Comparison of ENCODE assay signal across 13 cellular contexts in the genomic region with DNA sequence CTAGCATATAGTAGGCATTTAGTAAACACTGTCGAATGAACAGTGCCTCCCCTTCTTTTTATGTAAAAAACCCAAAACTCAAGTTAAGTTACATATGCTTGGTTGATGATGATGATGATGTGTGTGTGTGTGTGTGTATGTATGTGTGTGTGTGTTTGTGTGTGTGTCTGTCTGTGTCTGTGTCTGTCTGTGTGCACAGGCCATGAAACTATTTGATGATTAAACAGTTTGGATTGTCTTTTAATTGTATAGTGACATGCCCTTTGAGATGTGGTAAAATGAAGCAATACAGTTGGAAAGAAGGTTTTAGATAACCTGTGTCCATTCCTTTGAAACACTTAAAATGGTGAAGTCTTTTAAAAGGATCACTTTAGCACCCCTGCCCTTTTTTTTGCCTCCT.
DNase-seq lines count a peak whose midpoint lies in the region; ATAC-seq and TF ChIP-seq lines count a peak whose summit lies in the region.
"Had no signal": no experiment of that assay in that cellular context is flagged by ENCODE, and none has a peak within 500 bp of the region (broad histone marks: within the 10 kb centered on the region; RNA-seq: fewer than 3 reads in every experiment).

No MANE protein-coding gene starts in this region.

- POLR2A ChIA-PET in HEK293T (lab: Yijun Ruan, JAX): no interaction called here

- no peaks in the 10 kb centered on the region for H3K27me3 ChIP-seq in mesenchymal stem cell (ENCODE audit: control insufficient read depth in 1 of 2, insufficient read depth in 1 of 2, low read length in 2 of 2)
- H3K27me3 ChIP-seq: gastrocnemius medialis had no signal

- no peak for ATAC-seq in HG02642 (IDR thresholded peaks at IDR 0.05; ENCODE audit: poor library complexity, unreplicated experiment)
- ATAC-seq in GM19035 (IDR thresholded peaks at IDR 0.05; ENCODE audit: unreplicated experiment): no peak
- ATAC-seq: gastrocnemius medialis, psoas muscle had no signal

- H2BK5ac ChIP-seq in mesenchymal stem cell (ENCODE audit: low read depth, low read length, poor library complexity, severe bottlenecking): no peak overlapping the region

- H3K4me3 ChIP-seq in AG10803 (ENCODE audit: low read length): no peak overlapping the region
- H3K4me3 ChIP-seq in mesenchymal stem cell (ENCODE audit: insufficient read depth in 1 of 2, low read depth in 1 of 2, low read length in 2 of 2): no peak overlapping the region
- H3K4me3 ChIP-seq: gastrocnemius medialis, psoas muscle, thoracic aorta had no signal

- peaks cover 13% of the 10 kb centered on the region for H3K79me1 ChIP-seq in mesenchymal stem cell (replicated peaks; ENCODE audit: low read length, poor library complexity, severe bottlenecking)

- WGBS in mesenchymal stem cell: no CpG with 5 or more reads among the region's 1 CpG

- H2BK12ac ChIP-seq in mesenchymal stem cell (ENCODE audit: low read length in 2 of 2): no peak overlapping the region

- no peak for TF ChIP-seq CTCF in AG10803 (conservative IDR thresholded peaks at IDR 0.05; ENCODE audit: low read length)
- TF ChIP-seq CTCF in endothelial cell (IDR thresholded peaks at IDR 0.05; ENCODE audit: unreplicated experiment): no peak

- no peak overlapping the region for H3K4me2 ChIP-seq in mesenchymal stem cell (ENCODE audit: low read length, poor library complexity, severe bottlenecking)

- H3K36me3 Mint-ChIP-seq in endothelial cell (ENCODE audit: low read depth, unreplicated experiment): peaks cover 15% of the 10 kb centered on the region

- H3K27ac Mint-ChIP-seq in endothelial cell (ENCODE audit: unreplicated experiment): peak overlapping the region; percentile 39

- H3K9ac ChIP-seq in mesenchymal stem cell (ENCODE audit: low read length): peak overlapping the region; percentile 5

- H4K91ac ChIP-seq in mesenchymal stem cell (ENCODE audit: low read length): no peak overlapping the region

- no peak overlapping the region for H3K4ac ChIP-seq in mesenchymal stem cell (ENCODE audit: low read depth in 1 of 2, low read length in 2 of 2)

- no peaks in the 10 kb centered on the region for H3K9me3 ChIP-seq in mesenchymal stem cell (ENCODE audit: control insufficient read depth, low read length)
- H3K9me3 ChIP-seq: gastrocnemius medialis, psoas muscle, thoracic aorta had no signal

- H3K9me3 Mint-ChIP-seq in endothelial cell (ENCODE audit: unreplicated experiment): no peaks in the 10 kb centered on the region

- H3K14ac ChIP-seq in mesenchymal stem cell (ENCODE audit: low read length in 2 of 2): no peak overlapping the region

- no peak overlapping the region for H2AFZ ChIP-seq in mesenchymal stem cell (ENCODE audit: low read depth, low read length)

- H3K27me3 Mint-ChIP-seq in endothelial cell (ENCODE audit: unreplicated experiment): peaks cover 22% of the 10 kb centered on the region

- H2BK15ac ChIP-seq in mesenchymal stem cell (ENCODE audit: low read depth, poor library complexity, severe bottlenecking): no peak overlapping the region

- H3K27ac ChIP-seq in mesenchymal stem cell (ENCODE audit: low read length, poor library complexity, severe bottlenecking): no peak overlapping the region
- H3K27ac ChIP-seq: gastrocnemius medialis, psoas muscle, thoracic aorta, VCaP had no signal

- peaks cover 63% of the 10 kb centered on the region for H3K4me1 Mint-ChIP-seq in endothelial cell (ENCODE audit: unreplicated experiment)

- no peak overlapping the region for H2AK5ac ChIP-seq in mesenchymal stem cell (ENCODE audit: low read length, severe bottlenecking)

- H3K36me3 ChIP-seq in mesenchymal stem cell (ENCODE audit: control insufficient read depth in 1 of 2, insufficient read depth in 2 of 2, low read depth in 1 of 2, low read length in 2 of 2): peaks cover 0 to 67% of the 10 kb centered on the region in 2 experiments
- H3K36me3 ChIP-seq: gastrocnemius medialis, thoracic aorta had no signal

- no peak overlapping the region for H4K8ac ChIP-seq in mesenchymal stem cell (ENCODE audit: low read length)

- H3K4me3 Mint-ChIP-seq in endothelial cell (ENCODE audit: unreplicated experiment): no peak overlapping the region

- CTCF ChIA-PET in HEK293T (lab: Yijun Ruan, JAX): no interaction called here

- H3K4me1 ChIP-seq in mesenchymal stem cell (ENCODE audit: control insufficient read depth, insufficient read depth, low read depth, low read length): peaks cover 22% of the 10 kb centered on the region

- no peak overlapping the region for H3K23ac ChIP-seq in mesenchymal stem cell (ENCODE audit: low read length in 2 of 2)

- H3K18ac ChIP-seq in mesenchymal stem cell (ENCODE audit: low read depth in 1 of 2, low read length in 2 of 2): no peak overlapping the region

- H2BK120ac ChIP-seq in mesenchymal stem cell (ENCODE audit: low read depth, low read length): no peak overlapping the region

- peak; percentile 75 for DNase-seq in AG10803 (ENCODE audit: low read depth)
- peak; percentile 48 for DNase-seq in LHCN-M2 (ENCODE audit: low read depth)
- DNase-seq in endothelial cell (ENCODE audit: low spot score): no peak
- DNase-seq in mesenchymal stem cell: peak; percentile 65
- DNase-seq in NCI-H146 treated with DMSO at 0.1 percent for 48 hours (lab: John Stamatoyannopoulos, UW; ENCODE audit: unreplicated experiment): no peak
- no peak for DNase-seq in HEK293T (ENCODE audit: extremely low spot score)
- DNase-seq: gastrocnemius medialis, GF-D8, psoas muscle had no signal

TF ChIP-seq in HEK293T, 16 proteins besides CTCF, POLR2A, EP300 and RAD21:
- TF ChIP-seq ARNT (IDR thresholded peaks at IDR 0.05) (no peak), FOXA1 (IDR thresholded peaks at IDR 0.05) (no peak), TARDBP (IDR thresholded peaks at IDR 0.05) (no peak), BHLHE40 (IDR thresholded peaks at IDR 0.05; ENCODE audit: borderline replicate concordance) (no peak), FOXK2 (IDR thresholded peaks at IDR 0.05) (no peak)

Comparison
In these comparisons a context has a peak if more than half of its experiments do, and no peak if none do; other contexts are left out.
1. DNase-seq: peak in AG10803 (single experiment), LHCN-M2 (single experiment) and mesenchymal stem cell (single experiment); none in endothelial cell (single experiment), NCI-H146 treated with DMSO at 0.1 percent for 48 hours (single experiment) and HEK293T (single experiment).